Comparison of ENCODE assay signal across 20 cellular contexts in the genomic region with DNA sequence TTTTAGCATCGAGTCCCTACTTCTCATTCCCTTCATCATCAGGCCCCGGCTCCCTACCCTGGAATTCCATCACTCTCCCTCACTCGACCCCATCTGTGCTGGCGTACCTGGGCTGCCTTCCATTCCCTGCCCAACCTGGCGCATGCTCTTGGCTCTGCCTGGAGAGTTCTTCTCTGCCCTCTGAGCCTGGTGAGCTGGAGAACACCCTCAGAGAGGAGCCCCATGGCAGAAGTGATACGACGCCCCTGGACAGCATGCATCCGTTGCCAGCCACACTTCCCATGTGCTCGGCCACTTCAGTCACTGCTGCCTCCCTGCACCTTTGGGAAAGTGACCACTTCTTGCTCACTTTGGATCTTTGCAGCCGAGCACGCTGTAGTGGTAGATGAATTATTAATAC. TPM values are rescaled to one million over a fixed set of nuclear protein-coding genes. Genes with fewer than 3 reads are reported as not detected.
DNase-seq lines count a peak whose midpoint lies in the region; ATAC-seq, FAIRE-seq and TF ChIP-seq lines count a peak whose summit lies in the region.
"Had no signal": no experiment of that assay in that cellular context is flagged by ENCODE, and none has a peak within 500 bp of the region (broad histone marks: within the 10 kb centered on the region; RNA-seq: fewer than 3 reads in every experiment).

No MANE protein-coding gene starts in this region.

- TF ChIP-seq CTCF in smooth muscle cell (IDR thresholded peaks at IDR 0.05; ENCODE audit: borderline replicate concordance, insufficient read depth, poor library complexity, severe bottlenecking), result no peak
- TF ChIP-seq CTCF in vagina (IDR thresholded peaks at IDR 0.05), result no peak

- no peaks in the 10 kb centered on the region for H3F3A ChIP-seq in smooth muscle cell (ENCODE audit: low read depth)

- 92% methylated on average over 11 of the region's 11 CpGs for WGBS in smooth muscle cell (ENCODE audit: low lambda C conversion rate)

- H3K4me3 Mint-ChIP-seq in activated T-cell treated with anti-CD3 and anti-CD28 coated beads, Interleukin-2, amount 50 U/mL, for 4 hours, result no peak overlapping the region
- no peak overlapping the region for H3K4me3 Mint-ChIP-seq in activated T-cell treated with anti-CD3 and anti-CD28 coated beads, Interleukin-2, amount 50 U/mL, for 72 hours
- H3K4me3 Mint-ChIP-seq: CD14-positive monocyte; CD8-positive, alpha-beta T cell; H9 had no signal

- peaks cover 6% of the 10 kb centered on the region for H3K27me3 Mint-ChIP-seq in activated T-cell treated with anti-CD3 and anti-CD28 coated beads, Interleukin-2, amount 50 U/mL, for 4 hours (ENCODE audit: low read depth)
- no peaks in the 10 kb centered on the region for H3K27me3 Mint-ChIP-seq in activated T-cell treated with anti-CD3 and anti-CD28 coated beads, Interleukin-2, amount 50 U/mL, for 72 hours (ENCODE audit: low read depth)

- no peaks in the 10 kb centered on the region for H3K36me3 Mint-ChIP-seq in activated T-cell treated with anti-CD3 and anti-CD28 coated beads, Interleukin-2, amount 50 U/mL, for 4 hours (ENCODE audit: insufficient read depth)
- H3K36me3 Mint-ChIP-seq in activated T-cell treated with anti-CD3 and anti-CD28 coated beads, Interleukin-2, amount 50 U/mL, for 72 hours (ENCODE audit: insufficient read depth in 2 of 2), result peaks cover 1 to 3% of the 10 kb centered on the region in 2 donors
- H3K36me3 Mint-ChIP-seq: CD8-positive, alpha-beta T cell had no signal

- TF ChIP-seq POLR2A in vagina (IDR thresholded peaks at IDR 0.05) (no peak), GM12891 (IDR thresholded peaks at IDR 0.05; ENCODE audit: low read depth, low read length) (no peak)

- H3K27ac Mint-ChIP-seq in activated T-cell treated with anti-CD3 and anti-CD28 coated beads, Interleukin-2, amount 50 U/mL, for 72 hours, result no peak overlapping the region
- H3K27ac Mint-ChIP-seq: CD8-positive, alpha-beta T cell had no signal

- H3K9me3 Mint-ChIP-seq in activated T-cell treated with anti-CD3 and anti-CD28 coated beads, Interleukin-2, amount 50 U/mL, for 4 hours, result no peaks in the 10 kb centered on the region
- H3K9me3 Mint-ChIP-seq in activated T-cell treated with anti-CD3 and anti-CD28 coated beads, Interleukin-2, amount 50 U/mL, for 72 hours, result peaks cover 0 to 6% of the 10 kb centered on the region in 2 donors

- H3K27ac ChIP-seq in cingulate gyrus (ENCODE audit: low read depth, low read length), result peak overlapping the region; percentile 72
- H3K27ac ChIP-seq in smooth muscle cell (ENCODE audit: low read depth), result peak overlapping the region; percentile 35
- H3K27ac ChIP-seq in vagina, result peak overlapping the region; percentile 40
- H3K27ac ChIP-seq: A549, HL-60 had no signal

- H3K36me3 ChIP-seq in smooth muscle cell (ENCODE audit: low read depth) (no peaks in the 10 kb centered on the region), vagina (no peaks in the 10 kb centered on the region)

- no peak overlapping the region for H3K4me3 ChIP-seq in smooth muscle cell
- H3K4me3 ChIP-seq in vagina, result no peak overlapping the region
- H3K4me3 ChIP-seq: A549 had no signal

- ATAC-seq in activated T-cell treated with anti-CD3 and anti-CD28 coated beads, Interleukin-2, amount 50 U/mL, for 4 hours, result no peak
- ATAC-seq in activated T-cell treated with anti-CD3 and anti-CD28 coated beads, Interleukin-2, amount 50 U/mL, for 72 hours (replicated peaks in 1 of 2), result no peak
- no peak for ATAC-seq in HG03439 (IDR thresholded peaks at IDR 0.05; ENCODE audit: unreplicated experiment)
- ATAC-seq: A549; CD8-positive, alpha-beta T cell had no signal

- H2AFZ ChIP-seq in smooth muscle cell (ENCODE audit: low read depth), result no peak overlapping the region

- no peaks in the 10 kb centered on the region for H3K79me2 ChIP-seq in smooth muscle cell (ENCODE audit: low read depth)

- no peaks in the 10 kb centered on the region for H3K4me1 ChIP-seq in smooth muscle cell (ENCODE audit: low read depth)
- peaks cover 14% of the 10 kb centered on the region for H3K4me1 ChIP-seq in vagina
- H3K4me1 ChIP-seq: A549 had no signal

- intact Hi-C loops in vagina (cut with DNase I), result no loop called here

- H3K27me3 ChIP-seq in smooth muscle cell (ENCODE audit: low read depth) (no peaks in the 10 kb centered on the region), vagina (no peaks in the 10 kb centered on the region)

- no peaks in the 10 kb centered on the region for H3K4me1 Mint-ChIP-seq in activated T-cell treated with anti-CD3 and anti-CD28 coated beads, Interleukin-2, amount 50 U/mL, for 4 hours (ENCODE audit: low read depth)
- no peaks in the 10 kb centered on the region for H3K4me1 Mint-ChIP-seq in activated T-cell treated with anti-CD3 and anti-CD28 coated beads, Interleukin-2, amount 50 U/mL, for 72 hours (ENCODE audit: low read depth)
- H3K4me1 Mint-ChIP-seq: H9 had no signal

- no peak for FAIRE-seq in GM12891 (lab: Jason Lieb, UNC)
- FAIRE-seq: A549, D721Med, G401.6, GM12892 had no signal

- peak overlapping the region; percentile 45 for H3K4me2 ChIP-seq in smooth muscle cell
- H3K4me2 ChIP-seq: A549 had no signal

- no peaks in the 10 kb centered on the region for H3K9me3 ChIP-seq in smooth muscle cell (replicated peaks; ENCODE audit: low read depth)
- no peaks in the 10 kb centered on the region for H3K9me3 ChIP-seq in vagina
- H3K9me3 ChIP-seq: A549 had no signal

- no peaks in the 10 kb centered on the region for H4K20me1 ChIP-seq in smooth muscle cell (ENCODE audit: low read depth)

- DNase-seq in mesenteric fat pad (ENCODE audit: low spot score) (peak; percentile 64), smooth muscle cell (lab: John Stamatoyannopoulos, UW; ENCODE audit: unreplicated experiment) (no peak), vagina (ENCODE audit: extremely low spot score in 2 of 2) (no peak), GM12891 (ENCODE audit: insufficient read length, low spot score) (no peak)
- no peak for DNase-seq in activated T-cell treated with anti-CD3 and anti-CD28 coated beads, Interleukin-2, amount 50 U/mL, for 4 hours
- DNase-seq in activated T-cell treated with anti-CD3 and anti-CD28 coated beads, Interleukin-2, amount 50 U/mL, for 72 hours, result no peak
- DNase-seq: CD8-positive, alpha-beta T cell; COR-L47; DMS153; DMS79 treated with DMSO at 0.1 percent for 48 hours; GOT3; H9 had no signal

- no peak overlapping the region for H3K9ac ChIP-seq in smooth muscle cell (ENCODE audit: low read depth)

TF ChIP-seq in GM12891, 5 proteins besides CTCF, POLR2A, EP300 and RAD21:
- TF ChIP-seq POLR2AphosphoS5 (IDR thresholded peaks at IDR 0.05; ENCODE audit: low read depth, low read length) (no peak), POU2F2 (IDR thresholded peaks at IDR 0.05; ENCODE audit: low read depth, low read length) (no peak), SPI1 (IDR thresholded peaks at IDR 0.05; ENCODE audit: low read depth, low read length) (no peak), PAX5 (IDR thresholded peaks at IDR 0.05; ENCODE audit: insufficient read depth, low read length, severe bottlenecking) (no peak), TAF1 (IDR thresholded peaks at IDR 0.05; ENCODE audit: low read depth, low read length) (no peak)

RNA-seq across cellular contexts. Expression of gene OLFML2B, which starts 30.1 kb away (rescaled TPM):
- total RNA-seq in mesenteric fat pad, result 29.5 TPM
- total RNA-seq in smooth muscle cell, result 2.2 and 5.9 TPM in 2 replicates
- polyA plus RNA-seq in smooth muscle cell, result 6.0 and 9.7 TPM in 2 replicates
- total RNA-seq in vagina, result 12.8 TPM
- 1 to 10 TPM; 1.3 to 2.0 (median 1.5) TPM for total RNA-seq in activated T-cell treated with anti-CD3 and anti-CD28 coated beads, Interleukin-2, amount 50 U/mL, for 4 hours
- polyA plus RNA-seq in GM12891 (2012; ENCODE audit: low read depth, missing spikeins), result not detected
- total RNA-seq in activated T-cell treated with anti-CD3 and anti-CD28 coated beads, Interleukin-2, amount 50 U/mL, for 72 hours, result not detected
- total RNA-seq: CD8-positive, alpha-beta T cell had no signal
